1 cellular context compared by ENCODE assay signal in the genomic region with DNA sequence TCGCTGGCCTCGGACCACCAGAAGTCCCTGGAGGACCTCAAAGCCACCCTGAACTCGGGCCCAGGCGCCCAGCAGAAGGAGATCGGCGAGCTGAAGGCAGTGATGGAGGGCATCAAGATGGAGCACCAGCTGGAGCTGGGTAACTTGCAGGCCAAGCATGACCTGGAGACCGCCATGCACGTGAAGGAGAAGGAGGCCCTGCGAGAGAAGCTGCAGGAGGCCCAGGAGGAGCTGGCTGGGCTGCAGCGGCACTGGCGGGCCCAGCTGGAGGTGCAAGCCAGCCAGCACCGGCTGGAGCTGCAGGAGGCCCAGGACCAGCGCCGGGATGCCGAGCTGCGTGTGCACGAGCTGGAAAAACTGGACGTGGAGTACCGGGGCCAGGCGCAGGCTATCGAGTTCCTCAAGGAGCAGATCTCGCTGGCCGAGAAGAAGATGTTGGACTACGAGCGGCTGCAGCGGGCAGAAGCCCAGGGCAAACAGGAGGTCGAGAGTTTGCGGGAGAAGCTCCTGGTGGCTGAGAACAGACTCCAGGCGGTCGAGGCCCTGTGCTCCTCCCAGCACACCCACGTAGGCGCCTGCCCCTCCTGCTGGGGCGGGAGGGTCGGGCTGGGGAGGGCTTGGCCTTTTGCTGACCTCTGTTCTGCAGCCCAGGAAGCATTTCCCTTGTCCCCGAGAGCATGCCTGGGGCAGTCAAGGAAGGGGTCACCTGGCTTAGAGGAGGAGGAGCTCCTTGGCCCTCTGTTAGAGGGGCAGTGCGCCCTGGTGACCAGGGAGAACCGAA.
TF ChIP-seq lines count a peak whose summit lies in the region.

No MANE protein-coding gene starts in this region.

TF ChIP-seq in SK-N-SH, 30 proteins besides CTCF, POLR2A, EP300 and RAD21 (continued from another document):
- no peak for TF ChIP-seq REST (IDR thresholded peaks at IDR 0.05; ENCODE audit: low read depth, low read length)
- TF ChIP-seq FOSL2 (IDR thresholded peaks at IDR 0.05; ENCODE audit: borderline replicate concordance, low read depth), result no peak
